Comparison of ENCODE assay signal across 9 cellular contexts in the genomic region with DNA sequence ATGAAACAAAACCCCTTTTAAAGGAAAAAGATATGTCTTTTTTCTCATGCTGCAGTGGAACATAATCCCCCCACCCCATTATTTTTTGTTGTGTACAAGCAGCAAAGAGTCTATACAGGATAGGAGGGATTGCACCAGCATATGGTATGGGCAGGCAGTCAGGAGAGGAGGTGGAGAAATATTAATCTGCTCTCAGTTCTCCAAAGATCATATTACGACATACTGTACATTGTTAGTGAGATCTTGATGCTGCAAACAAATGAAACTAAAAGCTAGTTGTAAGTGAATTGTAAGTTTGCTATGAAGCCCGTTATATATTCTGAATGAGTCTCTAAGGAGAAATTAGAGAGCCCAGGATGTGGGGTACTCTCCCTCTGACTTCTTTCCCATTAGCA.
DNase-seq lines count a peak whose midpoint lies in the region; ATAC-seq and TF ChIP-seq lines count a peak whose summit lies in the region.
"Had no signal": no experiment of that assay in that cellular context is flagged by ENCODE, and none has a peak within 500 bp of the region (broad histone marks: within the 10 kb centered on the region; RNA-seq: fewer than 3 reads in every experiment).

No MANE protein-coding gene starts in this region.

- ATAC-seq in HG03442 (IDR thresholded peaks at IDR 0.05; ENCODE audit: unreplicated experiment): peak; percentile 24

- peak overlapping the region; percentile 12 for H3K4me2 ChIP-seq in SU-DHL-6 (ENCODE audit: low read depth, low read length, poor library complexity, severe bottlenecking)

- no peak overlapping the region for H2AFZ ChIP-seq in SU-DHL-6 (ENCODE audit: low read depth, low read length, severe bottlenecking)

- H4K20me1 ChIP-seq in SU-DHL-6 (ENCODE audit: low read depth, low read length): no peaks in the 10 kb centered on the region

- TF ChIP-seq CTCF in SU-DHL-6 (IDR thresholded peaks at IDR 0.05; ENCODE audit: insufficient read depth, low read length, poor library complexity, severe bottlenecking): no peak

- intact Hi-C loops in activated CD4-positive, alpha-beta T cell treated with anti-CD3 and anti-CD28 coated beads, Interleukin-2, amount 10 ng/mL, durations not matched to agents 24 days and 14 days (cut with micrococcal nuclease): loop anchor here (5.0 kb wide), 2 partner anchors 269 to 306 kb away; no protein-coding TSS in a partner anchor

- H3K79me2 ChIP-seq in SU-DHL-6 (ENCODE audit: insufficient read depth, low read length): no peaks in the 10 kb centered on the region

- H3K9me2 ChIP-seq in SU-DHL-6 (replicated peaks; ENCODE audit: insufficient read depth, low read length): no peaks in the 10 kb centered on the region

- peaks cover 6 to 59% (median 36%) of the 10 kb centered on the region in 5 donors for H3K4me1 ChIP-seq in subcutaneous abdominal adipose tissue (ENCODE audit: control insufficient read depth in 5 of 5, insufficient read depth in 5 of 5, low read length in 5 of 5)

- H3K27ac Mint-ChIP-seq in activated CD4-positive, alpha-beta T cell treated with anti-CD3 and anti-CD28 coated beads, Interleukin-2, amount 10 ng/mL, durations not matched to agents 24 days and 14 days: no peak overlapping the region

- peak; percentile 32 for DNase-seq in activated CD4-positive, alpha-beta T cell treated with anti-CD3 and anti-CD28 coated beads, Interleukin-2, amount 10 ng/mL, durations not matched to agents 24 days and 14 days
- DNase-seq in activated CD4-positive, alpha-beta T cell treated with anti-CD3 and anti-CD28 coated beads for 48 hours: no peak
- no peak for DNase-seq in NK-92 treated with Interleukin-12 subunit alpha and Interleukin-12 subunit beta, amount 100 ng/mL, for 24 hours (lab: John Stamatoyannopoulos, UW)
- DNase-seq in NCI-H2029 (lab: John Stamatoyannopoulos, UW) (no peak), NCI-H1105 (lab: John Stamatoyannopoulos, UW) (no peak)
- DNase-seq: nucleus accumbens had no signal

- H3K9me3 ChIP-seq in SU-DHL-6 (ENCODE audit: insufficient read depth, low read length): no peaks in the 10 kb centered on the region
- no peaks in the 10 kb centered on the region for H3K9me3 ChIP-seq in subcutaneous abdominal adipose tissue (ENCODE audit: control insufficient read depth in 5 of 5, low read length in 5 of 5)

- peaks cover 33% of the 10 kb centered on the region for H3K4me1 Mint-ChIP-seq in activated CD4-positive, alpha-beta T cell treated with anti-CD3 and anti-CD28 coated beads, Interleukin-2, amount 10 ng/mL, durations not matched to agents 24 days and 14 days

- H3F3A ChIP-seq in SU-DHL-6 (ENCODE audit: insufficient read depth): no peaks in the 10 kb centered on the region

- H3K27ac ChIP-seq in SU-DHL-6 (ENCODE audit: low read depth, low read length) (no peak overlapping the region), subcutaneous abdominal adipose tissue (ENCODE audit: low read depth, low read length) (peak overlapping the region; percentile 12)

- H3K36me3 ChIP-seq in SU-DHL-6 (ENCODE audit: low read length) (no peaks in the 10 kb centered on the region), subcutaneous abdominal adipose tissue (ENCODE audit: control insufficient read depth in 5 of 5, insufficient read depth in 5 of 5, low read length in 5 of 5) (no peaks in the 10 kb centered on the region)

- H3K9me3 Mint-ChIP-seq in activated CD4-positive, alpha-beta T cell treated with anti-CD3 and anti-CD28 coated beads, Interleukin-2, amount 10 ng/mL, durations not matched to agents 24 days and 14 days: no peaks in the 10 kb centered on the region

- H3K27me3 ChIP-seq in SU-DHL-6 (ENCODE audit: low read length): no peaks in the 10 kb centered on the region
- no peaks in the 10 kb centered on the region for H3K27me3 ChIP-seq in subcutaneous abdominal adipose tissue (ENCODE audit: control insufficient read depth in 5 of 5, insufficient read depth in 4 of 5, low read length in 5 of 5)

- H3K27me3 Mint-ChIP-seq in activated CD4-positive, alpha-beta T cell treated with anti-CD3 and anti-CD28 coated beads, Interleukin-2, amount 10 ng/mL, durations not matched to agents 24 days and 14 days: no peaks in the 10 kb centered on the region

- H3K9ac ChIP-seq in SU-DHL-6 (ENCODE audit: low read length) (no peak overlapping the region), subcutaneous abdominal adipose tissue (ENCODE audit: low read length in 5 of 5) (no peak overlapping the region)

- no peaks in the 10 kb centered on the region for H3K36me3 Mint-ChIP-seq in activated CD4-positive, alpha-beta T cell treated with anti-CD3 and anti-CD28 coated beads, Interleukin-2, amount 10 ng/mL, durations not matched to agents 24 days and 14 days (ENCODE audit: low read depth)

- H3K4me3 ChIP-seq in SU-DHL-6 (ENCODE audit: insufficient read depth, low read length, poor library complexity, severe bottlenecking): no peak overlapping the region
- H3K4me3 ChIP-seq in subcutaneous abdominal adipose tissue (ENCODE audit: low read depth in 1 of 5, low read length in 5 of 5): peak overlapping the region in 2 of 5 donors; percentile 4 to 16

- no peak overlapping the region for H3K4me3 Mint-ChIP-seq in activated CD4-positive, alpha-beta T cell treated with anti-CD3 and anti-CD28 coated beads, Interleukin-2, amount 10 ng/mL, durations not matched to agents 24 days and 14 days
